Comparison of ENCODE assay signal across 9 cellular contexts in the genomic region with DNA sequence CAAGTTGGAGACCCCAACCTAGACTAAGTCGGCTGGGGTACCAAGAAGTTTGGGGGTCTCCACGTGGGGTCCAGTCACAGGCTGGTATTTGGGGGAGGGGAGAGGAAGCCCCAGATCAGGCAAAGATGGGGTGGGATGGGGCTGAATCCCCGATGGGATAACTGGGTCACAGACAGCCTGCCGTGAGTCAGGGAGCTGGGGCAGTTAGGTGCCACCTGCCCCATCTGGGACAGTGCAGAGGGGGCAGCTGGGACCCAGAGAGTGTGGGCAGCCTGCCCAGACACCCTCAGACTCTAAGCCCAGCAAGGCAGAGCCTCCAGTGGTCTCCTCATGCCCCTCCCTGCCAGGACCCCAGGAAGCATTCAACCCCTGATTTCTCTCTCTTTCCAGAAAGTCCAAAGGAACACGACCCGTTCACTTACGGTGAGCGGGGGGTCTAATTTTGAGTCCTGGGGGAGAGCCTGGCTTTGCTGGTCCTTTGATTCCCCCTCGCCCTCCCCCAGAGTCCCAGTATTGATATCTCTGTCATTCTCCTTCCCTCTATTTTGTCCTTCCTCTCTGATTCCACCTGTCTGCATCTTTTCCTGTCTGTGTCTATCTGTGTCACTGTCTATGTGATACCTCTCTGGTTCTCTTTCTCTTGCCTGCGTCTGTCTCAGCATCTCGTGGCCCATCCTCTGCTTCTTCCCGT. TPM values are rescaled to one million over a fixed set of nuclear protein-coding genes. Genes with fewer than 3 reads are reported as not detected.
DNase-seq lines count a peak whose midpoint lies in the region; ATAC-seq and TF ChIP-seq lines count a peak whose summit lies in the region.
"Had no signal": no experiment of that assay in that cellular context is flagged by ENCODE, and none has a peak within 500 bp of the region (broad histone marks: within the 10 kb centered on the region; RNA-seq: fewer than 3 reads in every experiment).

No MANE protein-coding gene starts in this region.

- no peak for TF ChIP-seq CTCF in suprapubic skin (IDR thresholded peaks at IDR 0.05)

- 54% methylated on average over 12 of the region's 12 CpGs for WGBS in suprapubic skin

- peak overlapping the region; percentile 90 for H3K27ac ChIP-seq in suprapubic skin
- H3K27ac ChIP-seq: epithelial cell of prostate had no signal

- peak overlapping the region in 1 of 4 donors; percentile 92 for H3K4me3 Mint-ChIP-seq in IgD-negative memory B cell
- peak overlapping the region; percentile 75 for H3K4me3 Mint-ChIP-seq in central memory CD8-positive, alpha-beta T cell

- no peaks in the 10 kb centered on the region for H3K9me3 Mint-ChIP-seq in IgD-negative memory B cell
- no peaks in the 10 kb centered on the region for H3K9me3 Mint-ChIP-seq in central memory CD8-positive, alpha-beta T cell

- H3K4me1 Mint-ChIP-seq in IgD-negative memory B cell: peaks cover 21 to 31% (median 26%) of the 10 kb centered on the region in 3 donors
- peaks cover 55% of the 10 kb centered on the region for H3K4me1 Mint-ChIP-seq in central memory CD8-positive, alpha-beta T cell

- TF ChIP-seq POLR2A in suprapubic skin (IDR thresholded peaks at IDR 0.05): no peak

- no peak for TF ChIP-seq EP300 in suprapubic skin (IDR thresholded peaks at IDR 0.05)

- H3K36me3 Mint-ChIP-seq in IgD-negative memory B cell: peaks cover 1% of the 10 kb centered on the region
- H3K36me3 Mint-ChIP-seq in central memory CD8-positive, alpha-beta T cell (ENCODE audit: insufficient read depth): peaks cover 3% of the 10 kb centered on the region

- no peak for ATAC-seq in central memory CD8-positive, alpha-beta T cell (replicated peaks; ENCODE audit: extremely low read depth, poor library complexity, severe bottlenecking)
- no peak for ATAC-seq in GM18867 (IDR thresholded peaks at IDR 0.05; ENCODE audit: unreplicated experiment)
- ATAC-seq in HG03469 (IDR thresholded peaks at IDR 0.05; ENCODE audit: unreplicated experiment): no peak

- H3K9me3 ChIP-seq in mucosa of stomach (ENCODE audit: control insufficient read depth, low read length): no peaks in the 10 kb centered on the region
- no peaks in the 10 kb centered on the region for H3K9me3 ChIP-seq in suprapubic skin
- H3K9me3 ChIP-seq: left lung had no signal

- no peaks in the 10 kb centered on the region for H3K27me3 Mint-ChIP-seq in IgD-negative memory B cell
- H3K27me3 Mint-ChIP-seq in central memory CD8-positive, alpha-beta T cell: no peaks in the 10 kb centered on the region

- no peak for DNase-seq in central memory CD8-positive, alpha-beta T cell (ENCODE audit: low spot score in 2 of 2)
- DNase-seq in suprapubic skin (ENCODE audit: low spot score in 2 of 2) (peak in 1 of 2 donors; percentile 71), NCI-H1092 treated with DMSO at 0.1 percent for 48 hours (lab: John Stamatoyannopoulos, UW) (no peak)

- H3K4me1 ChIP-seq in mucosa of stomach (ENCODE audit: control insufficient read depth, insufficient read depth, low read length) (peaks cover 31% of the 10 kb centered on the region), suprapubic skin (peaks cover 84% of the 10 kb centered on the region)

- H3K27ac Mint-ChIP-seq in IgD-negative memory B cell: peak overlapping the region in 2 of 3 donors; percentile 16 to 86
- peak overlapping the region; percentile 41 for H3K27ac Mint-ChIP-seq in central memory CD8-positive, alpha-beta T cell (ENCODE audit: low read depth)

- no peak overlapping the region for H3K4me3 ChIP-seq in mucosa of stomach (ENCODE audit: low read length)
- H3K4me3 ChIP-seq in suprapubic skin: peak overlapping the region; percentile 44
- H3K4me3 ChIP-seq: left lung had no signal

- H3K27me3 ChIP-seq in mucosa of stomach (ENCODE audit: control insufficient read depth, insufficient read depth, low read length) (peaks cover 21% of the 10 kb centered on the region), suprapubic skin (peaks cover 23% of the 10 kb centered on the region)

- peak overlapping the region; percentile 45 for H3K9ac ChIP-seq in mucosa of stomach (ENCODE audit: low read length)

- H3K36me3 ChIP-seq in mucosa of stomach (ENCODE audit: control insufficient read depth, insufficient read depth, low read length) (no peaks in the 10 kb centered on the region), suprapubic skin (no peaks in the 10 kb centered on the region)
- H3K36me3 ChIP-seq: left lung had no signal

RNA-seq across cellular contexts. Expression of gene FXYD1, which starts 1.7 kb away (rescaled TPM):
- polyA plus RNA-seq in IgD-negative memory B cell: 7.1 TPM
- 10 to 100 TPM in 1 of 4 donors, 1 to 10 TPM in 3; 2.0 to 10.9 (median 6.7) TPM for total RNA-seq in suprapubic skin

RNA-seq across cellular contexts. Expression of gene FXYD7, which starts 2.7 kb away (rescaled TPM):
- 4.2 TPM for polyA plus RNA-seq in IgD-negative memory B cell
- total RNA-seq in suprapubic skin: 1 to 10 TPM in 1 of 4 donors, not detected in 3; 2.2 TPM
- total RNA-seq: left lung had no signal

RNA-seq across cellular contexts. Expression of gene LGI4, which starts 5.5 kb away (rescaled TPM):
- polyA plus RNA-seq in IgD-negative memory B cell: not detected
- total RNA-seq in suprapubic skin: 10 to 100 TPM in 1 of 4 donors, 1 to 10 TPM in 3; 4.3 to 11.8 (median 7.8) TPM

RNA-seq across cellular contexts. Expression of gene FXYD5, which starts 14.2 kb away (rescaled TPM):
- polyA plus RNA-seq in IgD-negative memory B cell: 417 TPM
- total RNA-seq in suprapubic skin: 10 to 100 TPM; 29.8 to 64.8 (median 37.7) TPM

RNA-seq across cellular contexts. Expression of gene FXYD3, which starts 24.7 kb away (rescaled TPM):
- not detected for polyA plus RNA-seq in IgD-negative memory B cell
- total RNA-seq in suprapubic skin: 100 to 1,000 TPM; 383 to 765 (median 575) TPM
